In genomic region chr10:86137561-86137960, GRCh38 we compare ENCODE assay signal across 6 cellular contexts.
"Had no signal": no experiment of that assay in that cellular context is flagged by ENCODE, and none has a peak within 500 bp of the region (broad histone marks: within the 10 kb centered on the region; RNA-seq: fewer than 3 reads in every experiment).

No MANE protein-coding gene starts in this region.

- H3K4me3 ChIP-seq: K562 had no signal

- H3K4me1 Mint-ChIP-seq: IgD-negative memory B cell had no signal

- H3K27me3 Mint-ChIP-seq: IgD-negative memory B cell had no signal

- H3K4me3 Mint-ChIP-seq: IgD-negative memory B cell had no signal

- H3K27ac Mint-ChIP-seq: IgD-negative memory B cell had no signal

- H3K9me3 Mint-ChIP-seq: IgD-negative memory B cell had no signal

- ATAC-seq: HepG2, K562 had no signal

- H3K27ac ChIP-seq: HL-60 had no signal

- DNase-seq: IMR-90, KBM-7 had no signal
